23 cellular contexts compared by ENCODE assay signal in the genomic region with DNA sequence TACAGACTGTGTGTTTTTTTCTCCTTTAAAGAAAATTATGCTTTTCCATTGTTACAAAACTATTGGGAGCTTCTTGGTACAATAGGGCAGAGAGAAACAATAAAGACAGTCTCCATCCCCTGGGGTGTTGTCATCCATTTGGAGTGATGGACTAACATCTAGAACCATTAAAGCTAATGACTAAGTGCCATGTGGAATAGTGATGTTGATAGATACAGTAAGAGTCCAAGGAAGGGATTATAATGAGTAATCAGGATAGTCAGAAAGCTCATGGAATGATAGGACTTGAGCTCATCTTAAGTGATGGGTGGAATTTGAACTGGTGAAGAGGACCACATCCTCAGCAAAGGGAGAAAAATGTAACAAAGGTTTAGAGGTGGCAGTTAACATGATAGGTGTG.
"Had no signal": no experiment of that assay in that cellular context is flagged by ENCODE, and none has a peak within 500 bp of the region (broad histone marks: within the 10 kb centered on the region; RNA-seq: fewer than 3 reads in every experiment).

No MANE protein-coding gene starts in this region.

- H3K36me3 ChIP-seq: gastrocnemius medialis, stomach, suprapubic skin, tibial nerve had no signal

- H3K4me1 ChIP-seq: suprapubic skin, tibial nerve had no signal

- ATAC-seq: activated CD4-positive, CD25-positive, alpha-beta regulatory T cell treated with anti-CD3 and anti-CD28 coated beads, Interleukin-2, amount 50 U/mL, for 24 hours; activated CD8-positive, alpha-beta T cell treated with anti-CD3 and anti-CD28 coated beads, Interleukin-2, amount 10 ng/mL, durations not matched to agents 7 days and 5 days; activated naive CD8-positive, alpha-beta T cell treated with anti-CD3 and anti-CD28 coated beads, Interleukin-2, amount 50 U/mL, for 24 hours; body of pancreas; gastrocnemius medialis; sciatic nerve; stimulated activated memory B cell treated with anti-CD40 and anti-IgM and Interleukin-4, amounts not matched to agents 10 μg/mL and 1 μg/mL and 100 μg/mL, for 72 hours had no signal

- DNase-seq: activated CD4-positive, alpha-beta T cell treated with anti-CD3 and anti-CD28 coated beads, Interleukin-2, amount 10 ng/mL, durations not matched to agents 24 days and 14 days; activated CD8-positive, alpha-beta T cell treated with anti-CD3 and anti-CD28 coated beads, Interleukin-2, amount 10 ng/mL, durations not matched to agents 7 days and 5 days; activated gamma-delta T cell; activated naive CD4-positive, alpha-beta T cell treated with anti-CD3 and anti-CD28 coated beads, Interleukin-2, amount 50 U/mL, for 16 hours; activated naive CD8-positive, alpha-beta T cell treated with anti-CD3 and anti-CD28 coated beads, Interleukin-2, amount 50 U/mL, for 24 hours; anterior cingulate cortex; body of pancreas; effector CD4-positive, alpha-beta T cell; erythroblast; gastrocnemius medialis; head of caudate nucleus; hypothalamus; stimulated activated CD4-positive, alpha-beta T cell treated with anti-CD3 and anti-CD28 coated beads, Interleukin-15, amount 100 ng/mL, for 24 hours; stomach had no signal

- H3K9me3 ChIP-seq: body of pancreas, gastrocnemius medialis, stomach, suprapubic skin, tibial nerve had no signal

- FAIRE-seq: endometrium, urothelium cell line had no signal

- H3K4me3 ChIP-seq: body of pancreas, gastrocnemius medialis, smooth muscle cell, stomach, suprapubic skin, tibial nerve had no signal

- H3K27me3 ChIP-seq: body of pancreas, gastrocnemius medialis, stomach, suprapubic skin, tibial nerve had no signal

- H3K27ac ChIP-seq: body of pancreas, gastrocnemius medialis, stomach, suprapubic skin, tibial nerve, VCaP had no signal

- H3K4me2 ChIP-seq: smooth muscle cell had no signal
